13 cellular contexts compared by ENCODE assay signal in genomic region chr13:88919970-88920628, GRCh38.
DNase-seq lines count a peak whose midpoint lies in the region; ATAC-seq, FAIRE-seq and TF ChIP-seq lines count a peak whose summit lies in the region.
"Had no signal": no experiment of that assay in that cellular context is flagged by ENCODE, and none has a peak within 500 bp of the region (broad histone marks: within the 10 kb centered on the region; RNA-seq: fewer than 3 reads in every experiment).

No MANE protein-coding gene starts in this region.

- H3K27ac ChIP-seq in Karpas-422 (ENCODE audit: low read length) = no peak overlapping the region
- no peak overlapping the region for H3K27ac ChIP-seq in effector memory CD4-positive, alpha-beta T cell (ENCODE audit: insufficient read depth, low read length, poor library complexity, severe bottlenecking)
- H3K27ac ChIP-seq: ascending aorta had no signal

- H3K9ac ChIP-seq in Karpas-422 (ENCODE audit: low read length) = no peak overlapping the region

- H4K20me1 ChIP-seq in Karpas-422 (ENCODE audit: insufficient read depth, low read depth, low read length) = no peaks in the 10 kb centered on the region

- peaks cover 7% of the 10 kb centered on the region; the same call in 1 of the 2 replicates for H3K9me3 ChIP-seq in Karpas-422 (ENCODE audit: low read length)
- no peaks in the 10 kb centered on the region for H3K9me3 ChIP-seq in effector memory CD4-positive, alpha-beta T cell (ENCODE audit: control insufficient read depth, low read length)
- H3K9me3 ChIP-seq: ascending aorta had no signal

- H3K36me3 ChIP-seq in Karpas-422 (ENCODE audit: insufficient read depth, low read length) = no peaks in the 10 kb centered on the region
- H3K36me3 ChIP-seq in effector memory CD4-positive, alpha-beta T cell (ENCODE audit: control insufficient read depth, insufficient read depth, low read length) = no peaks in the 10 kb centered on the region
- H3K36me3 ChIP-seq: ascending aorta had no signal

- no peaks in the 10 kb centered on the region for H3K79me2 ChIP-seq in Karpas-422 (ENCODE audit: low read length)

- H3K9me2 ChIP-seq in Karpas-422 (replicated peaks; ENCODE audit: insufficient read depth, low read length) = no peaks in the 10 kb centered on the region

- H3K36me3 Mint-ChIP-seq in activated naive CD4-positive, alpha-beta T cell treated with anti-CD3 and anti-CD28 coated beads, Interleukin-2, amount 50 U/mL, for 24 hours = no peaks in the 10 kb centered on the region

- H3K4me1 ChIP-seq in Karpas-422 (ENCODE audit: low read length) = no peaks in the 10 kb centered on the region
- no peaks in the 10 kb centered on the region for H3K4me1 ChIP-seq in effector memory CD4-positive, alpha-beta T cell (ENCODE audit: control insufficient read depth, insufficient read depth, low read length, poor library complexity, severe bottlenecking)
- H3K4me1 ChIP-seq: ascending aorta had no signal

- peaks cover 16% of the 10 kb centered on the region for H3K4me1 Mint-ChIP-seq in activated naive CD4-positive, alpha-beta T cell treated with anti-CD3 and anti-CD28 coated beads, Interleukin-2, amount 50 U/mL, for 24 hours

- H3K27me3 ChIP-seq in Karpas-422 (ENCODE audit: low read length) = no peaks in the 10 kb centered on the region
- H3K27me3 ChIP-seq in effector memory CD4-positive, alpha-beta T cell (replicated peaks; ENCODE audit: control insufficient read depth, insufficient read depth, low read length, poor library complexity, severe bottlenecking) = no peaks in the 10 kb centered on the region
- H3K27me3 ChIP-seq: ascending aorta had no signal

- no peak overlapping the region for H3K4me3 ChIP-seq in Karpas-422 (ENCODE audit: low read length)
- H3K4me3 ChIP-seq in effector memory CD4-positive, alpha-beta T cell (ENCODE audit: insufficient read depth, low read depth, low read length, poor library complexity, severe bottlenecking) = no peak overlapping the region
- H3K4me3 ChIP-seq: ascending aorta had no signal

- peak overlapping the region; percentile 40; the same call in 1 of the 2 replicates for H2AFZ ChIP-seq in Karpas-422 (ENCODE audit: low read length)

- ATAC-seq in GM18498 (IDR thresholded peaks at IDR 0.05; ENCODE audit: unreplicated experiment) (peak; percentile 94), GM21786 (IDR thresholded peaks at IDR 0.05; ENCODE audit: unreplicated experiment) (peak; percentile 86)
- ATAC-seq: SK-N-SH treated with all-trans-retinoic acid at 6 μM for 48 hours had no signal

- TF ChIP-seq POLR2A in GM12892 (IDR thresholded peaks at IDR 0.05; ENCODE audit: low read depth, low read length) = no peak

- H3K9me3 Mint-ChIP-seq in activated naive CD4-positive, alpha-beta T cell treated with anti-CD3 and anti-CD28 coated beads, Interleukin-2, amount 50 U/mL, for 24 hours = peaks cover 5% of the 10 kb centered on the region

- H3K27ac Mint-ChIP-seq in activated naive CD4-positive, alpha-beta T cell treated with anti-CD3 and anti-CD28 coated beads, Interleukin-2, amount 50 U/mL, for 24 hours = no peak overlapping the region

- DNase-seq in Karpas-422 (no peak), GM12892 (ENCODE audit: insufficient read length) (no peak), AG08395 (ENCODE audit: low spot score) (no peak), NCI-H1048 (lab: John Stamatoyannopoulos, UW) (no peak)
- DNase-seq in effector memory CD4-positive, alpha-beta T cell = no peak
- DNase-seq: DMS79 treated with DMSO at 0.1 percent for 48 hours, hypothalamus, nucleus accumbens had no signal

- no peak for FAIRE-seq in GM12892 (lab: Jason Lieb, UNC)

- peak overlapping the region; percentile 23 for H3K4me3 Mint-ChIP-seq in activated naive CD4-positive, alpha-beta T cell treated with anti-CD3 and anti-CD28 coated beads, Interleukin-2, amount 50 U/mL, for 24 hours

- H3K4me2 ChIP-seq in Karpas-422 (ENCODE audit: low read depth, low read length, poor library complexity, severe bottlenecking) = no peak overlapping the region

- no peaks in the 10 kb centered on the region for H3K27me3 Mint-ChIP-seq in activated naive CD4-positive, alpha-beta T cell treated with anti-CD3 and anti-CD28 coated beads, Interleukin-2, amount 50 U/mL, for 24 hours
